Comparison of ENCODE assay signal across 1 cellular context in the genomic region with DNA sequence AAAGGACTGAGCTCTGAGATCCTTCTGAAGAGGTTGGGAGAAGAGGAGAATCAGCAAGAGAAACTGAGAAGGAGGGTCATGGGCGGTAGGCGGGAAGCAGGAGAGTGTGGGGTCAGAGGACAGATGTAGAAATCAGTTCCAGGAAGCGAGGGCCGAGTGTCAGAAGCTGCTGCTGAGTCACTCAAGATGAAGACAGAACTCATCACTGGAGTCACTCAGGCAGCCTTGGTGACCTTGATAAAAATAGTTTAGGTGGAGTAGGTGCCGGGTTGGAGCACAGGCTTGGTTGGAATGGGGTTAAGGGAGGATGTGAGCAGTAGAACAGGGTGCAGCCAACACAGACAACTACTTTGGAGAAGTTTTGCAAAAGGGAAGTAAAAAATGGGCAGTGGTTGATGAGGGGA.
TF ChIP-seq lines count a peak whose summit lies in the region.

No MANE protein-coding gene starts in this region.

TF ChIP-seq in K562, 482 proteins besides CTCF, POLR2A, EP300 and RAD21 (continued from another document and continues in another):
- TF ChIP-seq, protein P1, sequence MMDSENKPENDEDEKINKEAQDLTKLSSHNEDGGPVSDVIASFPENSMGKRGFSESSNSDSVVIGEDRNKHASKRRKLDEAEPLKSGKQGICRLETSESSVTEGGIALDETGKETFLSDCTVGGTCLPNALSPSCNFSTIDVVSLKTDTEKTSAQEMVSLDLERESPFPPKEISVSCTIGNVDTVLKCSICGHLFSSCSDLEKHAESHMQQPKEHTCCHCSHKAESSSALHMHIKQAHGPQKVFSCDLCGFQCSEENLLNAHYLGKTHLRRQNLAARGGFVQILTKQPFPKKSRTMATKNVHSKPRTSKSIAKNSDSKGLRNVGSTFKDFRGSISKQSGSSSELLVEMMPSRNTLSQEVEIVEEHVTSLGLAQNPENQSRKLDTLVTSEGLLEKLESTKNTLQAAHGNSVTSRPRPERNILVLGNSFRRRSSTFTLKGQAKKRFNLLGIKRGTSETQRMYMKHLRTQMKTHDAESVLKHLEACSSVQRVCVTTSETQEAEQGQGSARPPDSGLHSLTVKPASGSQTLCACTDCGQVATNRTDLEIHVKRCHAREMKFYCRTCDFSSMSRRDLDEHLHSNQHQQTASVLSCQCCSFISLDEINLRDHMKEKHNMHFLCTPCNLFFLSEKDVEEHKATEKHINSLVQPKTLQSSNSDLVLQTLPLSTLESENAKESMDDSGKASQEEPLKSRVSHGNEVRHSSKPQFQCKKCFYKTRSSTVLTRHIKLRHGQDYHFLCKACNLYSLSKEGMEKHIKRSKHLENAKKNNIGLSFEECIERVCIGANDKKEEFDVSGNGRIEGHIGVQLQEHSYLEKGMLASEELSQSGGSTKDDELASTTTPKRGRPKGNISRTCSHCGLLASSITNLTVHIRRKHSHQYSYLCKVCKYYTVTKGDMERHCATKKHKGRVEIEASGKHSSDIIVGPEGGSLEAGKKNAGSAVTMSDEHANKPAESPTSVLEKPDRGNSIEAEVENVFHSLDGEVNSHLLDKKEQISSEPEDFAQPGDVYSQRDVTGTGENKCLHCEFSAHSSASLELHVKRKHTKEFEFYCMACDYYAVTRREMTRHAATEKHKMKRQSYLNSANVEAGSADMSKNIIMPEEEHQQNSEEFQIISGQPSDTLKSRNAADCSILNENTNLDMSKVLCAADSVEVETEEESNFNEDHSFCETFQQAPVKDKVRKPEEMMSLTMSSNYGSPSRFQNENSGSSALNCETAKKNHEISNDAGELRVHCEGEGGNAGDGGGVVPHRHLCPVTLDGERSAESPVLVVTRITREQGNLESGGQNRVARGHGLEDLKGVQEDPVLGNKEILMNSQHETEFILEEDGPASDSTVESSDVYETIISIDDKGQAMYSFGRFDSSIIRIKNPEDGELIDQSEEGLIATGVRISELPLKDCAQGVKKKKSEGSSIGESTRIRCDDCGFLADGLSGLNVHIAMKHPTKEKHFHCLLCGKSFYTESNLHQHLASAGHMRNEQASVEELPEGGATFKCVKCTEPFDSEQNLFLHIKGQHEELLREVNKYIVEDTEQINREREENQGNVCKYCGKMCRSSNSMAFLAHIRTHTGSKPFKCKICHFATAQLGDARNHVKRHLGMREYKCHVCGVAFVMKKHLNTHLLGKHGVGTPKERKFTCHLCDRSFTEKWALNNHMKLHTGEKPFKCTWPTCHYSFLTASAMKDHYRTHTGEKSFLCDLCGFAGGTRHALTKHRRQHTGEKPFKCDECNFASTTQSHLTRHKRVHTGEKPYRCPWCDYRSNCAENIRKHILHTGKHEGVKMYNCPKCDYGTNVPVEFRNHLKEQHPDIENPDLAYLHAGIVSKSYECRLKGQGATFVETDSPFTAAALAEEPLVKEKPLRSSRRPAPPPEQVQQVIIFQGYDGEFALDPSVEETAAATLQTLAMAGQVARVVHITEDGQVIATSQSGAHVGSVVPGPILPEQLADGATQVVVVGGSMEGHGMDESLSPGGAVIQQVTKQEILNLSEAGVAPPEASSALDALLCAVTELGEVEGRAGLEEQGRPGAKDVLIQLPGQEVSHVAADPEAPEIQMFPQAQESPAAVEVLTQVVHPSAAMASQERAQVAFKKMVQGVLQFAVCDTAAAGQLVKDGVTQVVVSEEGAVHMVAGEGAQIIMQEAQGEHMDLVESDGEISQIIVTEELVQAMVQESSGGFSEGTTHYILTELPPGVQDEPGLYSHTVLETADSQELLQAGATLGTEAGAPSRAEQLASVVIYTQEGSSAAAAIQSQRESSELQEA (IDR thresholded peaks at IDR 0.05; ENCODE audit: low read depth) = no peak
- TF ChIP-seq ZNF239 (CRISPR knock-in tag; IDR thresholded peaks at IDR 0.05) (no peak), ESRRA (IDR thresholded peaks at IDR 0.05; ENCODE audit: borderline replicate concordance, low read depth) (peak; percentile 97), ZNF232 (CRISPR knock-in tag; IDR thresholded peaks at IDR 0.05) (no peak), RB1 (IDR thresholded peaks at IDR 0.05; ENCODE audit: low read depth) (peak; percentile 64), KDM2B (CRISPR knock-in tag; IDR thresholded peaks at IDR 0.05) (no peak), PHF21A (IDR thresholded peaks at IDR 0.05; ENCODE audit: borderline replicate concordance, low read depth) (peak; percentile 87), ZNF184 (CRISPR knock-in tag; IDR thresholded peaks at IDR 0.05) (no peak), NCOA6 (IDR thresholded peaks at IDR 0.05) (no peak), ZBTB8A (IDR thresholded peaks at IDR 0.05; ENCODE audit: partially characterized antibody) (no peak), EWSR1 (IDR thresholded peaks at IDR 0.05; ENCODE audit: borderline replicate concordance, low read depth, partially characterized antibody) (no peak), KAT8 (IDR thresholded peaks at IDR 0.05; ENCODE audit: low read depth) (no peak), ZNF282 (CRISPR knock-in tag; IDR thresholded peaks at IDR 0.05) (no peak), ZNF561 (CRISPR knock-in tag; conservative IDR thresholded peaks at IDR 0.05) (no peak), HDAC6 (IDR thresholded peaks at IDR 0.05; ENCODE audit: low read depth, low read length) (no peak)
- TF ChIP-seq, protein P2, sequence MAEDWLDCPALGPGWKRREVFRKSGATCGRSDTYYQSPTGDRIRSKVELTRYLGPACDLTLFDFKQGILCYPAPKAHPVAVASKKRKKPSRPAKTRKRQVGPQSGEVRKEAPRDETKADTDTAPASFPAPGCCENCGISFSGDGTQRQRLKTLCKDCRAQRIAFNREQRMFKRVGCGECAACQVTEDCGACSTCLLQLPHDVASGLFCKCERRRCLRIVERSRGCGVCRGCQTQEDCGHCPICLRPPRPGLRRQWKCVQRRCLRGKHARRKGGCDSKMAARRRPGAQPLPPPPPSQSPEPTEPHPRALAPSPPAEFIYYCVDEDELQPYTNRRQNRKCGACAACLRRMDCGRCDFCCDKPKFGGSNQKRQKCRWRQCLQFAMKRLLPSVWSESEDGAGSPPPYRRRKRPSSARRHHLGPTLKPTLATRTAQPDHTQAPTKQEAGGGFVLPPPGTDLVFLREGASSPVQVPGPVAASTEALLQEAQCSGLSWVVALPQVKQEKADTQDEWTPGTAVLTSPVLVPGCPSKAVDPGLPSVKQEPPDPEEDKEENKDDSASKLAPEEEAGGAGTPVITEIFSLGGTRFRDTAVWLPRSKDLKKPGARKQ (CRISPR knock-in tag; IDR thresholded peaks at IDR 0.05) = no peak
- TF ChIP-seq, protein P3, sequence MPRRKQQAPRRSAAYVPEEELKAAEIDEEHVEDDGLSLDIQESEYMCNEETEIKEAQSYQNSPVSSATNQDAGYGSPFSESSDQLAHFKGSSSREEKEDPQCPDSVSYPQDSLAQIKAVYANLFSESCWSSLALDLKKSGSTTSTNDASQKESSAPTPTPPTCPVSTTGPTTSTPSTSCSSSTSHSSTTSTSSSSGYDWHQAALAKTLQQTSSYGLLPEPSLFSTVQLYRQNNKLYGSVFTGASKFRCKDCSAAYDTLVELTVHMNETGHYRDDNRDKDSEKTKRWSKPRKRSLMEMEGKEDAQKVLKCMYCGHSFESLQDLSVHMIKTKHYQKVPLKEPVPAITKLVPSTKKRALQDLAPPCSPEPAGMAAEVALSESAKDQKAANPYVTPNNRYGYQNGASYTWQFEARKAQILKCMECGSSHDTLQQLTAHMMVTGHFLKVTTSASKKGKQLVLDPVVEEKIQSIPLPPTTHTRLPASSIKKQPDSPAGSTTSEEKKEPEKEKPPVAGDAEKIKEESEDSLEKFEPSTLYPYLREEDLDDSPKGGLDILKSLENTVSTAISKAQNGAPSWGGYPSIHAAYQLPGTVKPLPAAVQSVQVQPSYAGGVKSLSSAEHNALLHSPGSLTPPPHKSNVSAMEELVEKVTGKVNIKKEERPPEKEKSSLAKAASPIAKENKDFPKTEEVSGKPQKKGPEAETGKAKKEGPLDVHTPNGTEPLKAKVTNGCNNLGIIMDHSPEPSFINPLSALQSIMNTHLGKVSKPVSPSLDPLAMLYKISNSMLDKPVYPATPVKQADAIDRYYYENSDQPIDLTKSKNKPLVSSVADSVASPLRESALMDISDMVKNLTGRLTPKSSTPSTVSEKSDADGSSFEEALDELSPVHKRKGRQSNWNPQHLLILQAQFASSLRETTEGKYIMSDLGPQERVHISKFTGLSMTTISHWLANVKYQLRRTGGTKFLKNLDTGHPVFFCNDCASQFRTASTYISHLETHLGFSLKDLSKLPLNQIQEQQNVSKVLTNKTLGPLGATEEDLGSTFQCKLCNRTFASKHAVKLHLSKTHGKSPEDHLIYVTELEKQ (CRISPR knock-in tag; IDR thresholded peaks at IDR 0.05) = no peak
- TF ChIP-seq, protein P4, sequence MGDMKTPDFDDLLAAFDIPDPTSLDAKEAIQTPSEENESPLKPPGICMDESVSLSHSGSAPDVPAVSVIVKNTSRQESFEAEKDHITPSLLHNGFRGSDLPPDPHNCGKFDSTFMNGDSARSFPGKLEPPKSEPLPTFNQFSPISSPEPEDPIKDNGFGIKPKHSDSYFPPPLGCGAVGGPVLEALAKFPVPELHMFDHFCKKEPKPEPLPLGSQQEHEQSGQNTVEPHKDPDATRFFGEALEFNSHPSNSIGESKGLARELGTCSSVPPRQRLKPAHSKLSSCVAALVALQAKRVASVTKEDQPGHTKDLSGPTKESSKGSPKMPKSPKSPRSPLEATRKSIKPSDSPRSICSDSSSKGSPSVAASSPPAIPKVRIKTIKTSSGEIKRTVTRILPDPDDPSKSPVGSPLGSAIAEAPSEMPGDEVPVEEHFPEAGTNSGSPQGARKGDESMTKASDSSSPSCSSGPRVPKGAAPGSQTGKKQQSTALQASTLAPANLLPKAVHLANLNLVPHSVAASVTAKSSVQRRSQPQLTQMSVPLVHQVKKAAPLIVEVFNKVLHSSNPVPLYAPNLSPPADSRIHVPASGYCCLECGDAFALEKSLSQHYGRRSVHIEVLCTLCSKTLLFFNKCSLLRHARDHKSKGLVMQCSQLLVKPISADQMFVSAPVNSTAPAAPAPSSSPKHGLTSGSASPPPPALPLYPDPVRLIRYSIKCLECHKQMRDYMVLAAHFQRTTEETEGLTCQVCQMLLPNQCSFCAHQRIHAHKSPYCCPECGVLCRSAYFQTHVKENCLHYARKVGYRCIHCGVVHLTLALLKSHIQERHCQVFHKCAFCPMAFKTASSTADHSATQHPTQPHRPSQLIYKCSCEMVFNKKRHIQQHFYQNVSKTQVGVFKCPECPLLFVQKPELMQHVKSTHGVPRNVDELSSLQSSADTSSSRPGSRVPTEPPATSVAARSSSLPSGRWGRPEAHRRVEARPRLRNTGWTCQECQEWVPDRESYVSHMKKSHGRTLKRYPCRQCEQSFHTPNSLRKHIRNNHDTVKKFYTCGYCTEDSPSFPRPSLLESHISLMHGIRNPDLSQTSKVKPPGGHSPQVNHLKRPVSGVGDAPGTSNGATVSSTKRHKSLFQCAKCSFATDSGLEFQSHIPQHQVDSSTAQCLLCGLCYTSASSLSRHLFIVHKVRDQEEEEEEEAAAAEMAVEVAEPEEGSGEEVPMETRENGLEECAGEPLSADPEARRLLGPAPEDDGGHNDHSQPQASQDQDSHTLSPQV (IDR thresholded peaks at IDR 0.05) = peak; percentile 77
- TF ChIP-seq, protein P5, sequence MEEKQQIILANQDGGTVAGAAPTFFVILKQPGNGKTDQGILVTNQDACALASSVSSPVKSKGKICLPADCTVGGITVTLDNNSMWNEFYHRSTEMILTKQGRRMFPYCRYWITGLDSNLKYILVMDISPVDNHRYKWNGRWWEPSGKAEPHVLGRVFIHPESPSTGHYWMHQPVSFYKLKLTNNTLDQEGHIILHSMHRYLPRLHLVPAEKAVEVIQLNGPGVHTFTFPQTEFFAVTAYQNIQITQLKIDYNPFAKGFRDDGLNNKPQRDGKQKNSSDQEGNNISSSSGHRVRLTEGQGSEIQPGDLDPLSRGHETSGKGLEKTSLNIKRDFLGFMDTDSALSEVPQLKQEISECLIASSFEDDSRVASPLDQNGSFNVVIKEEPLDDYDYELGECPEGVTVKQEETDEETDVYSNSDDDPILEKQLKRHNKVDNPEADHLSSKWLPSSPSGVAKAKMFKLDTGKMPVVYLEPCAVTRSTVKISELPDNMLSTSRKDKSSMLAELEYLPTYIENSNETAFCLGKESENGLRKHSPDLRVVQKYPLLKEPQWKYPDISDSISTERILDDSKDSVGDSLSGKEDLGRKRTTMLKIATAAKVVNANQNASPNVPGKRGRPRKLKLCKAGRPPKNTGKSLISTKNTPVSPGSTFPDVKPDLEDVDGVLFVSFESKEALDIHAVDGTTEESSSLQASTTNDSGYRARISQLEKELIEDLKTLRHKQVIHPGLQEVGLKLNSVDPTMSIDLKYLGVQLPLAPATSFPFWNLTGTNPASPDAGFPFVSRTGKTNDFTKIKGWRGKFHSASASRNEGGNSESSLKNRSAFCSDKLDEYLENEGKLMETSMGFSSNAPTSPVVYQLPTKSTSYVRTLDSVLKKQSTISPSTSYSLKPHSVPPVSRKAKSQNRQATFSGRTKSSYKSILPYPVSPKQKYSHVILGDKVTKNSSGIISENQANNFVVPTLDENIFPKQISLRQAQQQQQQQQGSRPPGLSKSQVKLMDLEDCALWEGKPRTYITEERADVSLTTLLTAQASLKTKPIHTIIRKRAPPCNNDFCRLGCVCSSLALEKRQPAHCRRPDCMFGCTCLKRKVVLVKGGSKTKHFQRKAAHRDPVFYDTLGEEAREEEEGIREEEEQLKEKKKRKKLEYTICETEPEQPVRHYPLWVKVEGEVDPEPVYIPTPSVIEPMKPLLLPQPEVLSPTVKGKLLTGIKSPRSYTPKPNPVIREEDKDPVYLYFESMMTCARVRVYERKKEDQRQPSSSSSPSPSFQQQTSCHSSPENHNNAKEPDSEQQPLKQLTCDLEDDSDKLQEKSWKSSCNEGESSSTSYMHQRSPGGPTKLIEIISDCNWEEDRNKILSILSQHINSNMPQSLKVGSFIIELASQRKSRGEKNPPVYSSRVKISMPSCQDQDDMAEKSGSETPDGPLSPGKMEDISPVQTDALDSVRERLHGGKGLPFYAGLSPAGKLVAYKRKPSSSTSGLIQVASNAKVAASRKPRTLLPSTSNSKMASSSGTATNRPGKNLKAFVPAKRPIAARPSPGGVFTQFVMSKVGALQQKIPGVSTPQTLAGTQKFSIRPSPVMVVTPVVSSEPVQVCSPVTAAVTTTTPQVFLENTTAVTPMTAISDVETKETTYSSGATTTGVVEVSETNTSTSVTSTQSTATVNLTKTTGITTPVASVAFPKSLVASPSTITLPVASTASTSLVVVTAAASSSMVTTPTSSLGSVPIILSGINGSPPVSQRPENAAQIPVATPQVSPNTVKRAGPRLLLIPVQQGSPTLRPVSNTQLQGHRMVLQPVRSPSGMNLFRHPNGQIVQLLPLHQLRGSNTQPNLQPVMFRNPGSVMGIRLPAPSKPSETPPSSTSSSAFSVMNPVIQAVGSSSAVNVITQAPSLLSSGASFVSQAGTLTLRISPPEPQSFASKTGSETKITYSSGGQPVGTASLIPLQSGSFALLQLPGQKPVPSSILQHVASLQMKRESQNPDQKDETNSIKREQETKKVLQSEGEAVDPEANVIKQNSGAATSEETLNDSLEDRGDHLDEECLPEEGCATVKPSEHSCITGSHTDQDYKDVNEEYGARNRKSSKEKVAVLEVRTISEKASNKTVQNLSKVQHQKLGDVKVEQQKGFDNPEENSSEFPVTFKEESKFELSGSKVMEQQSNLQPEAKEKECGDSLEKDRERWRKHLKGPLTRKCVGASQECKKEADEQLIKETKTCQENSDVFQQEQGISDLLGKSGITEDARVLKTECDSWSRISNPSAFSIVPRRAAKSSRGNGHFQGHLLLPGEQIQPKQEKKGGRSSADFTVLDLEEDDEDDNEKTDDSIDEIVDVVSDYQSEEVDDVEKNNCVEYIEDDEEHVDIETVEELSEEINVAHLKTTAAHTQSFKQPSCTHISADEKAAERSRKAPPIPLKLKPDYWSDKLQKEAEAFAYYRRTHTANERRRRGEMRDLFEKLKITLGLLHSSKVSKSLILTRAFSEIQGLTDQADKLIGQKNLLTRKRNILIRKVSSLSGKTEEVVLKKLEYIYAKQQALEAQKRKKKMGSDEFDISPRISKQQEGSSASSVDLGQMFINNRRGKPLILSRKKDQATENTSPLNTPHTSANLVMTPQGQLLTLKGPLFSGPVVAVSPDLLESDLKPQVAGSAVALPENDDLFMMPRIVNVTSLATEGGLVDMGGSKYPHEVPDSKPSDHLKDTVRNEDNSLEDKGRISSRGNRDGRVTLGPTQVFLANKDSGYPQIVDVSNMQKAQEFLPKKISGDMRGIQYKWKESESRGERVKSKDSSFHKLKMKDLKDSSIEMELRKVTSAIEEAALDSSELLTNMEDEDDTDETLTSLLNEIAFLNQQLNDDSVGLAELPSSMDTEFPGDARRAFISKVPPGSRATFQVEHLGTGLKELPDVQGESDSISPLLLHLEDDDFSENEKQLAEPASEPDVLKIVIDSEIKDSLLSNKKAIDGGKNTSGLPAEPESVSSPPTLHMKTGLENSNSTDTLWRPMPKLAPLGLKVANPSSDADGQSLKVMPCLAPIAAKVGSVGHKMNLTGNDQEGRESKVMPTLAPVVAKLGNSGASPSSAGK (IDR thresholded peaks at IDR 0.05) = no peak
